In the genomic region with DNA sequence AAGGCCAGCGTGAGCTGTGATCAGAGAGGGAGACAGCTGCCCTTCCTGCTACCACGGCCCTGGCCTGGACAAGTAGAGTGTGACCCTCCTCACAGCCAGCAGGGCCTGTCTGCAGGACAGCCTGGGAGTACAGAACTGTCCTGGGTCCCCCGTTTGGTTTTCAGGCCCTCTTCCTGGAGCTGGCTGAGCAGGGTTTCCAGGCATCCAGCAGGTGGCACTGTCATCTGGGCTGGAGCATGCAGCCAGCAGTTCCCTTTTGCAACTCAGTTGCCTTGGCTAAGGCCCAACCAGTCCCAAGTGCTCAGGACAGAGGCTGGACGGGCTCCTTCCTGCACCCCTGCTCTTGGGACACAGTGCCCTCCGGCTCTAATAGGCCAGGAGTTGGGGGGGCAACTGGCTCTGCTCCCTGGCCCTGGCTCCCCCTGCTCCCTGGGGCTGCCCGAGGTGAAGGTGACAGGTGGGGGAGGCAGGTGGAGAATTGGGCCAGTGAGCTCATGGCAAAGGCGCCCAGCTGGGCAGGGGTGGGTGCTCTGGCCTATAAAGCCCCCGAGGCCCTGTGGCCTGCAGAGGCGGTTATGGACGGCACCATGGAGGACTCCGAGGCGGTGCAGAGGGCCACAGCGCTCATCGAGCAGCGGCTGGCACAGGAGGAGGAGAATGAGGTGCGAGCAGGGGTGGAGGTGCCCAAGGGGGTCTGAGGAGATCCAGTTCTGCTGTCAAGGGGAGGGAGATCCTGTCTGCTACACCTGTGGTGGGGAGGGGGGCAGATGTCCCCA, we compare ENCODE assay signal across 9 cellular contexts. TPM values are rescaled to one million over a fixed set of nuclear protein-coding genes. Genes with fewer than 3 reads are reported as not detected.
A peak's percentile ranks its signal among the peaks of the same experiment; 100 is the strongest.
DNase-seq lines count a peak whose midpoint lies in the region; ATAC-seq and TF ChIP-seq lines count a peak whose summit lies in the region.
"Had no signal": no experiment of that assay in that cellular context is flagged by ENCODE, and none has a peak within 500 bp of the region (broad histone marks: within the 10 kb centered on the region; RNA-seq: fewer than 3 reads in every experiment).

A gene with protein sequence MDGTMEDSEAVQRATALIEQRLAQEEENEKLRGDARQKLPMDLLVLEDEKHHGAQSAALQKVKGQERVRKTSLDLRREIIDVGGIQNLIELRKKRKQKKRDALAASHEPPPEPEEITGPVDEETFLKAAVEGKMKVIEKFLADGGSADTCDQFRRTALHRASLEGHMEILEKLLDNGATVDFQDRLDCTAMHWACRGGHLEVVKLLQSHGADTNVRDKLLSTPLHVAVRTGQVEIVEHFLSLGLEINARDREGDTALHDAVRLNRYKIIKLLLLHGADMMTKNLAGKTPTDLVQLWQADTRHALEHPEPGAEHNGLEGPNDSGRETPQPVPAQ (plus strand): TSS at position 566 of the 776 bp plus-strand sequence. CDS start 10 bp downstream, at position 576.

- H3K4me1 ChIP-seq in CD4-positive, CD25-positive, alpha-beta regulatory T cell (ENCODE audit: control insufficient read depth, insufficient read depth, low read length, poor library complexity, severe bottlenecking), result no peaks in the 10 kb centered on the region

- no peak within 1 kb of the TSS for H3K27ac ChIP-seq in CD4-positive, CD25-positive, alpha-beta regulatory T cell (ENCODE audit: insufficient read depth, low read length, poor library complexity, severe bottlenecking)

- ATAC-seq in CD4-positive, CD25-positive, alpha-beta regulatory T cell (ENCODE audit: low read depth in 2 of 2), result peak; percentile 44 to 67
- ATAC-seq in GM19395 (IDR thresholded peaks at IDR 0.05; ENCODE audit: unreplicated experiment), result peak; percentile 69
- peak; percentile 92 for ATAC-seq in WTC11
- ATAC-seq in central memory CD8-positive, alpha-beta T cell (replicated peaks; ENCODE audit: extremely low read depth, poor library complexity, severe bottlenecking), result peak; percentile 60
- no peak for ATAC-seq in GM19023 (IDR thresholded peaks at IDR 0.05; ENCODE audit: unreplicated experiment)

- no peak within 1 kb of the TSS for H3K4me3 ChIP-seq in CD4-positive, CD25-positive, alpha-beta regulatory T cell (ENCODE audit: low read depth, low read length)

- H3K9me3 Mint-ChIP-seq in CD4-positive, CD25-positive, alpha-beta regulatory T cell, result no peaks in the 10 kb centered on the region
- H3K9me3 Mint-ChIP-seq in WTC11, result no peaks in the 10 kb centered on the region
- H3K9me3 Mint-ChIP-seq in central memory CD8-positive, alpha-beta T cell, result no peaks in the 10 kb centered on the region

- H3K27ac Mint-ChIP-seq in CD4-positive, CD25-positive, alpha-beta regulatory T cell, result peak within 1 kb of the TSS in 1 of 3 donors; percentile 62
- H3K27ac Mint-ChIP-seq in WTC11, result peak within 1 kb of the TSS; percentile 75
- no peak within 1 kb of the TSS for H3K27ac Mint-ChIP-seq in central memory CD8-positive, alpha-beta T cell (ENCODE audit: low read depth)

- H3K27me3 Mint-ChIP-seq in CD4-positive, CD25-positive, alpha-beta regulatory T cell, result peaks cover 4% of the 10 kb centered on the region
- H3K27me3 Mint-ChIP-seq in WTC11 (ENCODE audit: low read depth), result no peaks in the 10 kb centered on the region
- H3K27me3 Mint-ChIP-seq in central memory CD8-positive, alpha-beta T cell, result no peaks in the 10 kb centered on the region

- no peaks in the 10 kb centered on the region for H3K4me1 Mint-ChIP-seq in CD4-positive, CD25-positive, alpha-beta regulatory T cell
- peaks cover 5% of the 10 kb centered on the region for H3K4me1 Mint-ChIP-seq in WTC11
- H3K4me1 Mint-ChIP-seq in central memory CD8-positive, alpha-beta T cell, result no peaks in the 10 kb centered on the region

- H3K36me3 ChIP-seq in CD4-positive, CD25-positive, alpha-beta regulatory T cell (ENCODE audit: control insufficient read depth, insufficient read depth, low read length), result no peaks in the 10 kb centered on the region

- no peak; the same call in 1 of the 2 replicates for TF ChIP-seq CTCF in WTC11 (IDR thresholded peaks at IDR 0.05)

- H3K4me3 Mint-ChIP-seq in CD4-positive, CD25-positive, alpha-beta regulatory T cell, result no peak within 1 kb of the TSS
- H3K4me3 Mint-ChIP-seq in WTC11, result no peak within 1 kb of the TSS
- H3K4me3 Mint-ChIP-seq in central memory CD8-positive, alpha-beta T cell, result no peak within 1 kb of the TSS

- H3K9me3 ChIP-seq in CD4-positive, CD25-positive, alpha-beta regulatory T cell (ENCODE audit: control insufficient read depth in 2 of 2, low read length in 2 of 2), result no peaks in the 10 kb centered on the region

- POLR2A ChIA-PET in WTC11 (lab: Charles Lee), result interaction anchor here (0.9 kb wide), 1 partner anchor 11 kb away, joined by 3 read pairs; no protein-coding TSS in a partner anchor

- peaks cover 3% of the 10 kb centered on the region for H3K36me3 Mint-ChIP-seq in CD4-positive, CD25-positive, alpha-beta regulatory T cell
- 0 out of 2 replicates have a peak, but pooled peaks cover 5% of the 10 kb centered on the region for H3K36me3 Mint-ChIP-seq in WTC11
- H3K36me3 Mint-ChIP-seq in central memory CD8-positive, alpha-beta T cell (ENCODE audit: insufficient read depth), result no peaks in the 10 kb centered on the region

- CTCF ChIA-PET in WTC11 (lab: Charles Lee), result interaction anchor here (0.6 to 2.8 kb wide), 49 partner anchors 9 to 1994 kb away, joined by 3 to 55 read pairs (median 5); a partner anchor contains a TSS

- peak; percentile 15 to 65 (median 44) for DNase-seq in CD4-positive, CD25-positive, alpha-beta regulatory T cell
- peak; percentile 30 for DNase-seq in NCI-H1092 treated with DMSO at 0.1 percent for 48 hours (lab: John Stamatoyannopoulos, UW)
- DNase-seq in WTC11 (ENCODE audit: low spot score), result peak; percentile 88
- DNase-seq in central memory CD8-positive, alpha-beta T cell (ENCODE audit: low spot score in 2 of 2), result peak; percentile 22 to 32
- peak; percentile 63 for DNase-seq in kidney glomerular epithelial cell (lab: John Stamatoyannopoulos, UW)
- DNase-seq in stimulated activated CD4-positive, alpha-beta T cell treated with anti-CD3 and anti-CD28 coated beads, Interleukin-2, amount 100 ng/mL, for 24 hours, result peak; percentile 59 to 68

- no peaks in the 10 kb centered on the region for H3K27me3 ChIP-seq in CD4-positive, CD25-positive, alpha-beta regulatory T cell (ENCODE audit: control insufficient read depth, insufficient read depth, low read length)

TF ChIP-seq in WTC11, 78 proteins besides CTCF, POLR2A, EP300 and RAD21:
- TF ChIP-seq EMX1 (CRISPR knock-in tag; IDR thresholded peaks at IDR 0.05) (no peak), ZNF232 (CRISPR knock-in tag; IDR thresholded peaks at IDR 0.05) (0 out of 2 replicates have a peak, but pooled peaks have one; percentile 26), ZBTB21 (CRISPR knock-in tag; IDR thresholded peaks at IDR 0.05; ENCODE audit: borderline replicate concordance) (0 out of 2 replicates have a peak, but pooled peaks have one; percentile 36), TEAD1 (CRISPR knock-in tag; IDR thresholded peaks at IDR 0.05) (0 out of 2 replicates have a peak, but pooled peaks have one; percentile 37), ZNF138 (CRISPR knock-in tag; conservative IDR thresholded peaks at IDR 0.05) (0 out of 2 replicates have a peak, but pooled peaks have one; percentile 39), KAT7 (CRISPR knock-in tag; IDR thresholded peaks at IDR 0.05; ENCODE audit: borderline replicate concordance) (no peak), CREM (CRISPR knock-in tag; IDR thresholded peaks at IDR 0.05) (0 out of 2 replicates have a peak, but pooled peaks have one; percentile 50)
- TF ChIP-seq, protein P1, sequence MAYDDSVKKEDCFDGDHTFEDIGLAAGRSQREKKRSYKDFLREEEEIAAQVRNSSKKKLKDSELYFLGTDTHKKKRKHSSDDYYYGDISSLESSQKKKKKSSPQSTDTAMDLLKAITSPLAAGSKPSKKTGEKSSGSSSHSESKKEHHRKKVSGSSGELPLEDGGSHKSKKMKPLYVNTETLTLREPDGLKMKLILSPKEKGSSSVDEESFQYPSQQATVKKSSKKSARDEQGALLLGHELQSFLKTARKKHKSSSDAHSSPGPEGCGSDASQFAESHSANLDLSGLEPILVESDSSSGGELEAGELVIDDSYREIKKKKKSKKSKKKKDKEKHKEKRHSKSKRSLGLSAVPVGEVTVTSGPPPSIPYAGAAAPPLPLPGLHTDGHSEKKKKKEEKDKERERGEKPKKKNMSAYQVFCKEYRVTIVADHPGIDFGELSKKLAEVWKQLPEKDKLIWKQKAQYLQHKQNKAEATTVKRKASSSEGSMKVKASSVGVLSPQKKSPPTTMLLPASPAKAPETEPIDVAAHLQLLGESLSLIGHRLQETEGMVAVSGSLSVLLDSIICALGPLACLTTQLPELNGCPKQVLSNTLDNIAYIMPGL (CRISPR knock-in tag; IDR thresholded peaks at IDR 0.05), result 0 out of 2 replicates have a peak, but pooled peaks have one; percentile 44
- TF ChIP-seq, protein P2, sequence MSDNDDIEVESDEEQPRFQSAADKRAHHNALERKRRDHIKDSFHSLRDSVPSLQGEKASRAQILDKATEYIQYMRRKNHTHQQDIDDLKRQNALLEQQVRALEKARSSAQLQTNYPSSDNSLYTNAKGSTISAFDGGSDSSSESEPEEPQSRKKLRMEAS (CRISPR knock-in tag; IDR thresholded peaks at IDR 0.05), result peak; percentile 45; the same call in 1 of the 2 replicates
- TF ChIP-seq, protein P3, sequence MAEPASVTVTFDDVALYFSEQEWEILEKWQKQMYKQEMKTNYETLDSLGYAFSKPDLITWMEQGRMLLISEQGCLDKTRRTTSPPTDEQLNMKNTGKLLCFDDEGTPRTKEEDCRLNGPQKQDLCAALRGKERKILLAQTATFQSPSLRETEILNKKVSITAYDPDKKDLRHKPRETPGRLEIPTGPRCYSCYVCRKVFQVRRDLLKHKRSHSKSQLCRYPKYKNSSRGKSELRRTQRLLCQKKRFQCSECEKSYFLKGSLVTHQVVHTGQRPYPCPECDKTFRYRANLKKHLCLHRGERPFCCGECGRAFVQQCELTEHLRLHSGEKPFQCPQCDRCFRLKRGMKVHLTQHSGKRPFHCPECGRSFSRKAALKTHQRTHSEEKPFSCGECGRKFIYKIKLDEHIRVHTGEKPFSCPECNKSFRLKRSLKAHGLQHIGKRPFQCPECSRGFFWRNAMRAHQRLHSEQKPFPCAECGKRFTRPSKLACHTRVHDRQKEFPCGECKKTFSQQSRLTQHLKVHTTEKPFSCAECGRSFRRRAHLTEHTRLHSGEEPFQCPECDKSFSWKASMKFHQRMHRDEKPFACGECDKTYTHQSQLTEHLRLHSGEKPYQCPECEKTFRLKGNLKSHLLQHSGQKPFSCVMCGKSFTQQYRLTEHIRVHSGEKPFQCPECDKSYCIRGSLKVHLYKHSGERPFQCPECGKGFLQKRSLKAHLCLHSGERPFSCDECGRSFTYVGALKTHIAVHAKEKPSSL (CRISPR knock-in tag; conservative IDR thresholded peaks at IDR 0.05), result no peak

RNA-seq across cellular contexts. Expression of the gene that starts here (rescaled TPM):
- total RNA-seq in CD4-positive, CD25-positive, alpha-beta regulatory T cell, result not detected
- polyA plus RNA-seq in CD4-positive, CD25-positive, alpha-beta regulatory T cell, result not detected
- total RNA-seq in WTC11 (2021), result not detected in 3 replicates
- total RNA-seq: T-helper 1 cell treated with Interleukin-12 subunit alpha and Interleukin-12 subunit beta and Interleukin-4 antibody, amounts not matched to agents 30 ng/mL and 1 ng/mL, for 36 hours had no signal

Comparison
In these comparisons a context has a peak if more than half of its experiments do, and no peak if none do; other contexts are left out.
1. Peak in DNase-seq and ATAC-seq in CD4-positive, CD25-positive, alpha-beta regulatory T cell; RNA of the gene not detected or under 1 TPM.
2. Peak in DNase-seq and ATAC-seq in WTC11; RNA of the gene not detected or under 1 TPM.
3. DNase-seq: peak in every context shown above with its lines; median percentile 88 in WTC11; 64 in stimulated activated CD4-positive, alpha-beta T cell treated with anti-CD3 and anti-CD28 coated beads, Interleukin-2, amount 100 ng/mL, for 24 hours; 63 in kidney glomerular epithelial cell; 44 in CD4-positive, CD25-positive, alpha-beta regulatory T cell; 30 in NCI-H1092 treated with DMSO at 0.1 percent for 48 hours; 27 in central memory CD8-positive, alpha-beta T cell.